ENCODE assay signal across 13 cellular contexts in genomic region chr18:39414009-39414700, GRCh38.
A peak's percentile ranks its signal among the peaks of the same experiment; 100 is the strongest.
DNase-seq lines count a peak whose midpoint lies in the region; ATAC-seq, FAIRE-seq and TF ChIP-seq lines count a peak whose summit lies in the region.
"Had no signal": no experiment of that assay in that cellular context is flagged by ENCODE, and none has a peak within 500 bp of the region (broad histone marks: within the 10 kb centered on the region; RNA-seq: fewer than 3 reads in every experiment).

No MANE protein-coding gene starts in this region.

- no peaks in the 10 kb centered on the region for H3K36me3 Mint-ChIP-seq in naive thymus-derived CD8-positive, alpha-beta T cell
- H3K36me3 Mint-ChIP-seq: activated naive CD4-positive, alpha-beta T cell treated with anti-CD3 and anti-CD28 coated beads, Interleukin-2, amount 50 U/mL, for 24 hours had no signal

- no peak overlapping the region for H3K4me3 Mint-ChIP-seq in naive thymus-derived CD8-positive, alpha-beta T cell
- H3K4me3 Mint-ChIP-seq: activated naive CD4-positive, alpha-beta T cell treated with anti-CD3 and anti-CD28 coated beads, Interleukin-2, amount 50 U/mL, for 24 hours; effector memory CD8-positive, alpha-beta T cell had no signal

- H3K36me3 ChIP-seq in bronchial epithelial cell (ENCODE audit: control insufficient read depth, insufficient read depth, low read length) (no peaks in the 10 kb centered on the region), Peyer's patch (no peaks in the 10 kb centered on the region)
- H3K36me3 ChIP-seq: tibial artery had no signal

- peaks cover 0 to 9% (median 0%) of the 10 kb centered on the region in 9 donors for H3K9me3 Mint-ChIP-seq in naive thymus-derived CD8-positive, alpha-beta T cell

- no peaks in the 10 kb centered on the region for H3K27me3 Mint-ChIP-seq in naive thymus-derived CD8-positive, alpha-beta T cell
- H3K27me3 Mint-ChIP-seq: activated naive CD4-positive, alpha-beta T cell treated with anti-CD3 and anti-CD28 coated beads, Interleukin-2, amount 50 U/mL, for 24 hours; effector memory CD8-positive, alpha-beta T cell had no signal

- TF ChIP-seq CTCF in bronchial epithelial cell (IDR thresholded peaks at IDR 0.05; ENCODE audit: insufficient read depth, low read length, severe bottlenecking) (no peak), omental fat pad (IDR thresholded peaks at IDR 0.05) (no peak), Peyer's patch (IDR thresholded peaks at IDR 0.05) (no peak)

- H3K4me3 ChIP-seq in bronchial epithelial cell (ENCODE audit: low read depth, low read length) (no peak overlapping the region), Peyer's patch (no peak overlapping the region)
- H3K4me3 ChIP-seq: tibial artery had no signal

- TF ChIP-seq POLR2A in Peyer's patch (IDR thresholded peaks at IDR 0.05): no peak

- FAIRE-seq in HTR-8/SVneo (lab: Jason Lieb, UNC) (no peak), bronchial epithelial cell (lab: Jason Lieb, UNC) (peak; percentile 72), frontal cortex (lab: Jason Lieb, UNC) (no peak)
- FAIRE-seq: islet of Langerhans had no signal

- no peak overlapping the region for H3K27ac Mint-ChIP-seq in naive thymus-derived CD8-positive, alpha-beta T cell
- H3K27ac Mint-ChIP-seq: activated naive CD4-positive, alpha-beta T cell treated with anti-CD3 and anti-CD28 coated beads, Interleukin-2, amount 50 U/mL, for 24 hours; effector memory CD8-positive, alpha-beta T cell had no signal

- H3K27me3 ChIP-seq in bronchial epithelial cell (ENCODE audit: control insufficient read depth, insufficient read depth, low read length): no peaks in the 10 kb centered on the region
- no peaks in the 10 kb centered on the region for H3K27me3 ChIP-seq in Peyer's patch
- H3K27me3 ChIP-seq: tibial artery had no signal

- no peaks in the 10 kb centered on the region for H3K4me1 Mint-ChIP-seq in naive thymus-derived CD8-positive, alpha-beta T cell
- H3K4me1 Mint-ChIP-seq: activated naive CD4-positive, alpha-beta T cell treated with anti-CD3 and anti-CD28 coated beads, Interleukin-2, amount 50 U/mL, for 24 hours had no signal

- no peaks in the 10 kb centered on the region for H3K4me1 ChIP-seq in Peyer's patch
- H3K4me1 ChIP-seq: tibial artery had no signal

- DNase-seq in ELR (ENCODE audit: low read depth) (peak; percentile 72), HTR-8/SVneo (ENCODE audit: insufficient read length, low spot score) (peak; percentile 3), bronchial epithelial cell (ENCODE audit: low read depth) (peak; percentile 96), omental fat pad (ENCODE audit: low spot score) (no peak), Peyer's patch (no peak), frontal cortex (ENCODE audit: low spot score in 2 of 2) (no peak)
- no peak for DNase-seq in naive thymus-derived CD8-positive, alpha-beta T cell
- DNase-seq: DMS79 treated with DMSO at 0.1 percent for 48 hours; effector memory CD8-positive, alpha-beta T cell; tibial artery had no signal

- H3K9me3 ChIP-seq in Peyer's patch: no peaks in the 10 kb centered on the region
- H3K9me3 ChIP-seq: tibial artery had no signal

- POLR2A ChIA-PET in naive thymus-derived CD8-positive, alpha-beta T cell (lab: Charles Lee): no interaction called here

- peak; percentile 98 for ATAC-seq in omental fat pad (ENCODE audit: low FRiP score)
- no peak for ATAC-seq in naive thymus-derived CD8-positive, alpha-beta T cell
- ATAC-seq in HG03135 (IDR thresholded peaks at IDR 0.05; ENCODE audit: unreplicated experiment): no peak
- ATAC-seq: effector memory CD8-positive, alpha-beta T cell had no signal

- no peak overlapping the region for H3K27ac ChIP-seq in Peyer's patch
- H3K27ac ChIP-seq: tibial artery had no signal

Comparison
In these comparisons a context has a peak if more than half of its experiments do, and no peak if none do; other contexts are left out.
1. DNase-seq: peak in ELR (single experiment), HTR-8/SVneo (single experiment) and bronchial epithelial cell (single experiment); none in omental fat pad (single experiment), naive thymus-derived CD8-positive, alpha-beta T cell (0 of 10), Peyer's patch (0 of 3) and frontal cortex (0 of 2).